In the genomic region with DNA sequence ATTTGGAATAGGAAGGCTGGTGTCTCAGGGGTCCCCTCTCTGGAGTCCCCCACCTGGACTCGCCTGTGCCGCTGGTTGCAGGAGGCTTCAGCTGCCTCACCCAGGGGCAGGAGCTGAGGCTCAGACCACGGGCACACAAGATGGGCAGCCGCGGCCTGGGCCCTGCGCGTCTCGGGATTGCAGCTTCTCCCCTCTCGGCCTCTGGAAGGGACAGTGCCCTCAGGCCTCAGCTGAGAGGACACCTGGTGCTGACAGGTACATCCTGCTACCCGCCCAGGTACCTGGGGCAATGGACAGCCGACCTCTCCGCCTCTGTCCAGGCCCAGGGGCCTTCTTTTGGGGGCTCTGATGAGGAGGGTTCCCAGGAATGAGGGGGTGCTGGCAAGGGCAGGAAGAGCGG, we compare ENCODE assay signal across 37 cellular contexts. TPM values are rescaled to one million over a fixed set of nuclear protein-coding genes. Genes with fewer than 3 reads are reported as not detected.
"Had no signal": no experiment of that assay in that cellular context is flagged by ENCODE, and none has a peak within 500 bp of the region (broad histone marks: within the 10 kb centered on the region; RNA-seq: fewer than 3 reads in every experiment).

No MANE protein-coding gene starts in this region.

- H3K4me3 ChIP-seq: MG63 had no signal

- H3K27me3 ChIP-seq: MG63 had no signal

- H3K36me3 ChIP-seq: MG63 had no signal

- DNase-seq: Karpas-422, Kasumi-1, MG63, MM.1S, MV-4-11, NCI-H1048, NCI-H1092, NCI-H1092 treated with DMSO at 0.1 percent for 48 hours, NCI-H1105, NCI-H1105 treated with DMSO at 0.1 percent for 48 hours, NCI-H1417 treated with DMSO at 0.1 percent for 48 hours, NCI-H1436, NCI-H1436 treated with DMSO at 0.1 percent for 48 hours, NCI-H146, NCI-H1694, NCI-H1694 treated with DMSO at 0.1 percent for 48 hours, NCI-H187, NCI-H187 treated with DMSO at 0.1 percent for 48 hours, NCI-H1930, NCI-H2029, NCI-H2029 treated with DMSO at 0.1 percent for 48 hours, NCI-H2081, NCI-H2081 treated with DMSO at 0.1 percent for 48 hours, NCI-H2107, NCI-H2171, NCI-H2227 treated with DMSO at 0.1 percent for 48 hours, NCI-H226, NCI-H345, NCI-H446, NCI-H446 treated with DMSO at 0.1 percent for 48 hours, NCI-H510A, NCI-H510A treated with DMSO at 0.1 percent for 48 hours, NCI-H524 had no signal

- H3K9me3 ChIP-seq: MG63 had no signal

RNA-seq across cellular contexts. Expression of gene UNC5A, which starts 38.3 kb away (rescaled TPM):
- total RNA-seq: NCI-H460 had no signal

RNA-seq across cellular contexts. Expression of gene HK3, which starts 50.5 kb away (rescaled TPM):
- total RNA-seq: LHCN-M2, M059J, MCF 10A, NCI-H460 had no signal
